ENCODE assay signal across 1 cellular context in the genomic region with DNA sequence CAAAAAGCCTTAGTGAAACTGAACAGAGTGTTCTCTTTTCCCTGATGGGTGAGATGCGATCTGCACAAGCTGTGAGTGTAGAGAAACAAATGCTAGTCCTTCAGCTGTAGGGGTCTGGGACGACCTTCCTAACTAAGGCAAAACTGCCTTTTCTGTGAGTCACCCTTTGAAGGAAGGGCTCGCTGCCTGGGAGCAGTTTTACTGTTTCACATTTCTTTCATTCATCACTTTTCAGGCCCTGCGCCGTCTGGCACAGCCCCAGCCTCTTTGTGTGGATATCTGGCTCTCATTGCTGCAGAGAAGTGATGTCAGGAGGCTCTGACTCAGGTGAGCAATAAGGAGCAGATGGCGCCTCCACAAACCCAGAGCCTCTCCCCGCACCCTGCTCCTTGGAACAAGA.
TF ChIP-seq lines count a peak whose summit lies in the region.

No MANE protein-coding gene starts in this region.

TF ChIP-seq in K562, 482 proteins besides CTCF, POLR2A, EP300 and RAD21 (continued from another document):
- TF ChIP-seq, protein P1, sequence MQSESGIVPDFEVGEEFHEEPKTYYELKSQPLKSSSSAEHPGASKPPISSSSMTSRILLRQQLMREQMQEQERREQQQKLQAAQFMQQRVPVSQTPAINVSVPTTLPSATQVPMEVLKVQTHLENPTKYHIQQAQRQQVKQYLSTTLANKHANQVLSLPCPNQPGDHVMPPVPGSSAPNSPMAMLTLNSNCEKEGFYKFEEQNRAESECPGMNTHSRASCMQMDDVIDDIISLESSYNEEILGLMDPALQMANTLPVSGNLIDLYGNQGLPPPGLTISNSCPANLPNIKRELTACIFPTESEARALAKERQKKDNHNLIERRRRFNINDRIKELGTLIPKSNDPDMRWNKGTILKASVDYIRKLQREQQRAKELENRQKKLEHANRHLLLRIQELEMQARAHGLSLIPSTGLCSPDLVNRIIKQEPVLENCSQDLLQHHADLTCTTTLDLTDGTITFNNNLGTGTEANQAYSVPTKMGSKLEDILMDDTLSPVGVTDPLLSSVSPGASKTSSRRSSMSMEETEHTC (IDR thresholded peaks at IDR 0.05), result no peak
- TF ChIP-seq SNIP1 (IDR thresholded peaks at IDR 0.05; ENCODE audit: low read depth) (no peak), DIDO1 (tag; IDR thresholded peaks at IDR 0.05; ENCODE audit: low read depth) (no peak), HEY1 (CRISPR knock-in tag; IDR thresholded peaks at IDR 0.05; ENCODE audit: borderline replicate concordance) (no peak), ZNF232 (CRISPR knock-in tag; IDR thresholded peaks at IDR 0.05) (no peak)
TF ChIP-seq in K562: peak in this region for 0.
